ENCODE assay signal across 1 cellular context in the genomic region with DNA sequence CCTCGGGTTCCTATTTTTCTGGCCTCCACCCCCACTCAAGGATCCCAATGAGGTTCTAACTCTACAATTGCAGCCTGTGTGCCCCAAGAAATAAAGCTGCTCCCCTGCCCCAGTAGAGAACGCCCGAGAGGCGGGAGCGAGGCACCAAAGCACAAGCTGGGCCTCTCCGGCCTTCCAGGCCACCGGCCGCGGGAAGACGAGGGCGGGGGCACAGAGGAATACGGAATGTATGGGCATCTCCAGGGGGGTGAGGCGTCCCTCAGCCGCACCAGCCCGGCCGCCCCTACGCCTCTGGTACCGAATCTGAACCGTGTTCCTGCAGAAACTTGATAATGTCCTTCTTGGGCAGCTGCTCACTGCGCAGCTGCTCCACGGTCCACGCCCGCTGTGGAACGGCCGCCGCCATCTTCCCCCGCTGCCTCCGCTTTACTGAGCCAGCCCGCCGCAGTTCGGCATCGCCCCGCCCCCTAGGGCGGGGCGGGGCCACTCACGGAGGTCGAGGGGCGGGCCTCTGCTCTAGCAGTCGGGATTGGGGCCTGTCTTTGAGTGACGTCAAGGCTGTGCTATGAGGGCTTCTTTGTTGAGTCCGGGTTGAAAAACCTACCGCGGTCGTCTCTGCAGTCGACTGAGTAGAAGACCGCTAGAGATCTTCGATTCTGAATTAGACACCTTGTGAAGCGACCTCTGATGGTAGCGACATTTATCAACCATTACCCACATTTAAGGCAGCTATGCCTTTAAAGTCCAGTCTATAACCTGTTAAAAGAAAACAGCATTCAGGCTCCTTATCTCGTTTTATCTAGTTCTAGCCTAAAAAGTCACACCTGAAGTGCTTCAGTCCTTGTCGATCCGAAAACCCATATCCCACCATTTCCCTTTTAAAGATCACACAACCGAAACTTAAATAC.
TF ChIP-seq lines count a peak whose summit lies in the region.

A gene (minus strand): TSS at position 431 of the 908 bp plus-strand sequence. CDS start 25 bp downstream, at position 406.

TF ChIP-seq in HepG2, 621 proteins besides CTCF, POLR2A, EP300 and RAD21 (continued from another document):
- TF ChIP-seq, protein P1, sequence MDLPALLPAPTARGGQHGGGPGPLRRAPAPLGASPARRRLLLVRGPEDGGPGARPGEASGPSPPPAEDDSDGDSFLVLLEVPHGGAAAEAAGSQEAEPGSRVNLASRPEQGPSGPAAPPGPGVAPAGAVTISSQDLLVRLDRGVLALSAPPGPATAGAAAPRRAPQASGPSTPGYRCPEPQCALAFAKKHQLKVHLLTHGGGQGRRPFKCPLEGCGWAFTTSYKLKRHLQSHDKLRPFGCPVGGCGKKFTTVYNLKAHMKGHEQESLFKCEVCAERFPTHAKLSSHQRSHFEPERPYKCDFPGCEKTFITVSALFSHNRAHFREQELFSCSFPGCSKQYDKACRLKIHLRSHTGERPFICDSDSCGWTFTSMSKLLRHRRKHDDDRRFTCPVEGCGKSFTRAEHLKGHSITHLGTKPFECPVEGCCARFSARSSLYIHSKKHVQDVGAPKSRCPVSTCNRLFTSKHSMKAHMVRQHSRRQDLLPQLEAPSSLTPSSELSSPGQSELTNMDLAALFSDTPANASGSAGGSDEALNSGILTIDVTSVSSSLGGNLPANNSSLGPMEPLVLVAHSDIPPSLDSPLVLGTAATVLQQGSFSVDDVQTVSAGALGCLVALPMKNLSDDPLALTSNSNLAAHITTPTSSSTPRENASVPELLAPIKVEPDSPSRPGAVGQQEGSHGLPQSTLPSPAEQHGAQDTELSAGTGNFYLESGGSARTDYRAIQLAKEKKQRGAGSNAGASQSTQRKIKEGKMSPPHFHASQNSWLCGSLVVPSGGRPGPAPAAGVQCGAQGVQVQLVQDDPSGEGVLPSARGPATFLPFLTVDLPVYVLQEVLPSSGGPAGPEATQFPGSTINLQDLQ (CRISPR knock-in tag; IDR thresholded peaks at IDR 0.05): peak; percentile 90
- TF ChIP-seq RXRA (CRISPR knock-in tag; IDR thresholded peaks at IDR 0.05) (peak; percentile 28; the same call in 1 of the 2 replicates), SP140L (CRISPR knock-in tag; IDR thresholded peaks at IDR 0.05; ENCODE audit: borderline replicate concordance) (peak; percentile 18; the same call in 1 of the 2 replicates), SIX4 (CRISPR knock-in tag; IDR thresholded peaks at IDR 0.05) (no peak), ZNF383 (CRISPR knock-in tag; IDR thresholded peaks at IDR 0.05; ENCODE audit: borderline replicate concordance) (no peak), ZNF33A (CRISPR knock-in tag; IDR thresholded peaks at IDR 0.05; ENCODE audit: borderline replicate concordance) (no peak)
- TF ChIP-seq, protein P2, sequence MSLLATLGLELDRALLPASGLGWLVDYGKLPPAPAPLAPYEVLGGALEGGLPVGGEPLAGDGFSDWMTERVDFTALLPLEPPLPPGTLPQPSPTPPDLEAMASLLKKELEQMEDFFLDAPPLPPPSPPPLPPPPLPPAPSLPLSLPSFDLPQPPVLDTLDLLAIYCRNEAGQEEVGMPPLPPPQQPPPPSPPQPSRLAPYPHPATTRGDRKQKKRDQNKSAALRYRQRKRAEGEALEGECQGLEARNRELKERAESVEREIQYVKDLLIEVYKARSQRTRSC (CRISPR knock-in tag; IDR thresholded peaks at IDR 0.05; ENCODE audit: low read depth): peak; percentile 65; the same call in 1 of the 2 replicates
